In the genomic region with DNA sequence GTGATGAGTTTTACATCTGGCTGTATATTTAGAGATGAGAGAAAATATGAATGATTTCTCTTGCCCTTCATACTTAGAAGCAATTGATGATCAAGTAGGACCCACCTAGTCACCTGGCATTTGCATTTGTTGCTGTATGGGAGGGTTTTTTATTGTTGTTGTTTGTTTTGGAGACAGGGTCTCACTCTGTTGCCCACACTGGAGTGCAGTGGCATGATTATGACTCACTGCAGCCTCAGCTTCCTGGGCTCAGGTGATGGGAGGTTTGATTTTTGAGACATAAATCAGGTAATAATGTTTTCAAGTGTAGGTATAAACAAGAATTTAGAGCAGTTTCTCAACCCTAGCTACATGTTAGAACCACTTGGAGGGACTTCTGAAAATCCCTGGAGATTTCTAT, we compare ENCODE assay signal across 1 cellular context.
TF ChIP-seq lines count a peak whose summit lies in the region.

No MANE protein-coding gene starts in this region.

TF ChIP-seq in GM23338, 12 proteins besides CTCF, POLR2A, EP300 and RAD21 (continued from another document):
- TF ChIP-seq, protein P1, sequence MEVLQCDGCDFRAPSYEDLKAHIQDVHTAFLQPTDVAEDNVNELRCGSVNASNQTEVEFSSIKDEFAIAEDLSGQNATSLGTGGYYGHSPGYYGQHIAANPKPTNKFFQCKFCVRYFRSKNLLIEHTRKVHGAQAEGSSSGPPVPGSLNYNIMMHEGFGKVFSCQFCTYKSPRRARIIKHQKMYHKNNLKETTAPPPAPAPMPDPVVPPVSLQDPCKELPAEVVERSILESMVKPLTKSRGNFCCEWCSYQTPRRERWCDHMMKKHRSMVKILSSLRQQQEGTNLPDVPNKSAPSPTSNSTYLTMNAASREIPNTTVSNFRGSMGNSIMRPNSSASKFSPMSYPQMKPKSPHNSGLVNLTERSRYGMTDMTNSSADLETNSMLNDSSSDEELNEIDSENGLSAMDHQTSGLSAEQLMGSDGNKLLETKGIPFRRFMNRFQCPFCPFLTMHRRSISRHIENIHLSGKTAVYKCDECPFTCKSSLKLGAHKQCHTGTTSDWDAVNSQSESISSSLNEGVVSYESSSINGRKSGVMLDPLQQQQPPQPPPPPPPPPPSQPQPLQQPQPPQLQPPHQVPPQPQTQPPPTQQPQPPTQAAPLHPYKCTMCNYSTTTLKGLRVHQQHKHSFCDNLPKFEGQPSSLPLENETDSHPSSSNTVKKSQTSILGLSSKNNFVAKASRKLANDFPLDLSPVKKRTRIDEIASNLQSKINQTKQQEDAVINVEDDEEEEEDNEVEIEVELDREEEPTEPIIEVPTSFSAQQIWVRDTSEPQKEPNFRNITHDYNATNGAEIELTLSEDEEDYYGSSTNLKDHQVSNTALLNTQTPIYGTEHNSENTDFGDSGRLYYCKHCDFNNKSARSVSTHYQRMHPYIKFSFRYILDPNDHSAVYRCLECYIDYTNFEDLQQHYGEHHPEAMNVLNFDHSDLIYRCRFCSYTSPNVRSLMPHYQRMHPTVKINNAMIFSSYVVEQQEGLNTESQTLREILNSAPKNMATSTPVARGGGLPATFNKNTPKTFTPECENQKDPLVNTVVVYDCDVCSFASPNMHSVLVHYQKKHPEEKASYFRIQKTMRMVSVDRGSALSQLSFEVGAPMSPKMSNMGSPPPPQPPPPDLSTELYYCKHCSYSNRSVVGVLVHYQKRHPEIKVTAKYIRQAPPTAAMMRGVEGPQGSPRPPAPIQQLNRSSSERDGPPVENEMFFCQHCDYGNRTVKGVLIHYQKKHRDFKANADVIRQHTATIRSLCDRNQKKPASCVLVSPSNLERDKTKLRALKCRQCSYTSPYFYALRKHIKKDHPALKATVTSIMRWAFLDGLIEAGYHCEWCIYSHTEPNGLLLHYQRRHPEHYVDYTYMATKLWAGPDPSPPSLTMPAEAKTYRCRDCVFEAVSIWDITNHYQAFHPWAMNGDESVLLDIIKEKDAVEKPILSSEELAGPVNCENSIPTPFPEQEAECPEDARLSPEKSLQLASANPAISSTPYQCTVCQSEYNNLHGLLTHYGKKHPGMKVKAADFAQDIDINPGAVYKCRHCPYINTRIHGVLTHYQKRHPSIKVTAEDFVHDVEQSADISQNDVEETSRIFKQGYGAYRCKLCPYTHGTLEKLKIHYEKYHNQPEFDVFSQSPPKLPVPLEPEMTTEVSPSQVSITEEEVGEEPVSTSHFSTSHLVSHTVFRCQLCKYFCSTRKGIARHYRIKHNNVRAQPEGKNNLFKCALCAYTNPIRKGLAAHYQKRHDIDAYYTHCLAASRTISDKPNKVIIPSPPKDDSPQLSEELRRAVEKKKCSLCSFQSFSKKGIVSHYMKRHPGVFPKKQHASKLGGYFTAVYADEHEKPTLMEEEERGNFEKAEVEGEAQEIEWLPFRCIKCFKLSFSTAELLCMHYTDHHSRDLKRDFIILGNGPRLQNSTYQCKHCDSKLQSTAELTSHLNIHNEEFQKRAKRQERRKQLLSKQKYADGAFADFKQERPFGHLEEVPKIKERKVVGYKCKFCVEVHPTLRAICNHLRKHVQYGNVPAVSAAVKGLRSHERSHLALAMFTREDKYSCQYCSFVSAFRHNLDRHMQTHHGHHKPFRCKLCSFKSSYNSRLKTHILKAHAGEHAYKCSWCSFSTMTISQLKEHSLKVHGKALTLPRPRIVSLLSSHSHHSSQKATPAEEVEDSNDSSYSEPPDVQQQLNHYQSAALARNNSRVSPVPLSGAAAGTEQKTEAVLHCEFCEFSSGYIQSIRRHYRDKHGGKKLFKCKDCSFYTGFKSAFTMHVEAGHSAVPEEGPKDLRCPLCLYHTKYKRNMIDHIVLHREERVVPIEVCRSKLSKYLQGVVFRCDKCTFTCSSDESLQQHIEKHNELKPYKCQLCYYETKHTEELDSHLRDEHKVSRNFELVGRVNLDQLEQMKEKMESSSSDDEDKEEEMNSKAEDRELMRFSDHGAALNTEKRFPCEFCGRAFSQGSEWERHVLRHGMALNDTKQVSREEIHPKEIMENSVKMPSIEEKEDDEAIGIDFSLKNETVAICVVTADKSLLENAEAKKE (CRISPR knock-in tag; IDR thresholded peaks at IDR 0.05) = no peak
- no peak for TF ChIP-seq NANOG (IDR thresholded peaks at IDR 0.05; ENCODE audit: borderline replicate concordance)
